Comparison of ENCODE assay signal across 13 cellular contexts in the genomic region with DNA sequence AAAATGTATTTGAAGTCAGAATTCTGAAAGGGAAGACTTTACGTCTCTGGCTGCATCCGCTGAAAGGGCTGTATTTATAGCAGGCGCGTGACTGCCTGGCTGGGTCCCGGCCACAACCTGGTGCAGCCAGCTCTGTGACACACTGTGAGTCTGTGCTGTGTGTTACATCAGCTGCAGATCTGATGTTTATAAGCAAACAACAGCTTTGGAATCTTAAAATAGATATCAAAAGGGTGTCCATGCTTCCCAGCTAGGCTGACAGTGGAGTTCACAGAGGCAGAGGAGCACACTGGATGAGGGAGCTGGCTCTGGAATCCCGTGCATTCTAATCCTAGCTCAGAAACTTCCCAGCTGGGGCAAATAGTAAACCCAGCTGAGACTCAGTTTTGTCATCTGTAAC.
DNase-seq lines count a peak whose midpoint lies in the region; ATAC-seq and TF ChIP-seq lines count a peak whose summit lies in the region.
"Had no signal": no experiment of that assay in that cellular context is flagged by ENCODE, and none has a peak within 500 bp of the region (broad histone marks: within the 10 kb centered on the region; RNA-seq: fewer than 3 reads in every experiment).

No MANE protein-coding gene starts in this region.

- no peaks in the 10 kb centered on the region for H3K27me3 ChIP-seq in testis
- H3K27me3 ChIP-seq in CD8-positive, alpha-beta T cell (ENCODE audit: insufficient read depth, low read length), result no peaks in the 10 kb centered on the region

- CTCF ChIA-PET in CD8-positive, alpha-beta T cell (lab: Charles Lee), result no interaction called here
- CTCF ChIA-PET in T-cell (lab: Charles Lee), result no interaction called here

- peak; percentile 53 for DNase-seq in DMS 273 (lab: John Stamatoyannopoulos, UW; ENCODE audit: unreplicated experiment)
- DNase-seq in DMS 273 treated with DMSO at 0.1 percent for 48 hours (lab: John Stamatoyannopoulos, UW), result no peak
- DNase-seq in cerebellar cortex (ENCODE audit: low spot score), result peak; percentile 41
- peak; percentile 57 for DNase-seq in left kidney (ENCODE audit: low read depth, low spot score)
- DNase-seq in testis, result peak; percentile 69
- no peak for DNase-seq in CD8-positive, alpha-beta T cell
- no peak for DNase-seq in T-cell
- no peak for DNase-seq in NCI-H128 (lab: John Stamatoyannopoulos, UW; ENCODE audit: unreplicated experiment)
- DNase-seq: activated CD4-positive, alpha-beta T cell treated with anti-CD3 and anti-CD28 coated beads, Interleukin-2, amount 50 U/mL, for 1 hour; PC-3; retina; stimulated activated naive CD4-positive, alpha-beta T cell treated with Interleukin-2 at 50 U/mL for 16 hours had no signal

- no peaks in the 10 kb centered on the region for H3K4me1 Mint-ChIP-seq in CD8-positive, alpha-beta T cell (ENCODE audit: low read depth)
- no peaks in the 10 kb centered on the region for H3K4me1 Mint-ChIP-seq in T-cell

- no peaks in the 10 kb centered on the region for H3K36me3 Mint-ChIP-seq in CD8-positive, alpha-beta T cell
- no peaks in the 10 kb centered on the region for H3K36me3 Mint-ChIP-seq in T-cell

- no peaks in the 10 kb centered on the region for H3K27me3 Mint-ChIP-seq in CD8-positive, alpha-beta T cell (ENCODE audit: low read depth)
- no peaks in the 10 kb centered on the region for H3K27me3 Mint-ChIP-seq in T-cell

- intact Hi-C loops in testis (cut with DNase I; ENCODE audit: low total_unique reads), result no loop called here
- intact Hi-C loops in CD8-positive, alpha-beta T cell (cut with DNase I, micrococcal nuclease), result no loop called here

- H3K4me1 ChIP-seq in testis, result peaks cover 4% of the 10 kb centered on the region
- no peaks in the 10 kb centered on the region for H3K4me1 ChIP-seq in CD8-positive, alpha-beta T cell (ENCODE audit: insufficient read depth, low read length)

- no peak overlapping the region for H3K4me3 Mint-ChIP-seq in CD8-positive, alpha-beta T cell
- no peak overlapping the region for H3K4me3 Mint-ChIP-seq in T-cell

- 36 to 39% methylated on average over 6 of the region's 6 CpGs for WGBS in testis, 2 donors

- no peak overlapping the region for H3K27ac Mint-ChIP-seq in CD8-positive, alpha-beta T cell
- no peak overlapping the region for H3K27ac Mint-ChIP-seq in T-cell

- TF ChIP-seq CTCF in testis (IDR thresholded peaks at IDR 0.05), result no peak
- no peak for TF ChIP-seq CTCF in CD8-positive, alpha-beta T cell (IDR thresholded peaks at IDR 0.05)

- no peaks in the 10 kb centered on the region for H3K36me3 ChIP-seq in testis (ENCODE audit: low read depth, missing control alignments)
- H3K36me3 ChIP-seq in CD8-positive, alpha-beta T cell (ENCODE audit: insufficient read depth, low read length), result no peaks in the 10 kb centered on the region

- no peaks in the 10 kb centered on the region for H3K9me3 Mint-ChIP-seq in CD8-positive, alpha-beta T cell
- peaks cover 0 to 9% (median 0%) of the 10 kb centered on the region in 3 donors for H3K9me3 Mint-ChIP-seq in T-cell

- no peaks in the 10 kb centered on the region for H3K9me3 ChIP-seq in testis
- no peaks in the 10 kb centered on the region for H3K9me3 ChIP-seq in CD8-positive, alpha-beta T cell (ENCODE audit: low read length)

- POLR2A ChIA-PET in CD8-positive, alpha-beta T cell (lab: Charles Lee), result no interaction called here
- POLR2A ChIA-PET in T-cell (lab: Charles Lee), result no interaction called here

- ATAC-seq in CD8-positive, alpha-beta T cell, result no peak
- ATAC-seq in T-cell (replicated peaks in 1 of 4), result no peak
- ATAC-seq: PC-3 had no signal

- H3K4me3 ChIP-seq in testis, result no peak overlapping the region
- H3K4me3 ChIP-seq in CD8-positive, alpha-beta T cell (ENCODE audit: low read depth, low read length), result no peak overlapping the region

- H3K27ac ChIP-seq in testis, result no peak overlapping the region
- no peak overlapping the region for H3K27ac ChIP-seq in CD8-positive, alpha-beta T cell (ENCODE audit: low read depth, low read length)
- H3K27ac ChIP-seq: 22Rv1 had no signal

- TF ChIP-seq POLR2A in testis (IDR thresholded peaks at IDR 0.05), result no peak

Comparison
In these comparisons a context has a peak if more than half of its experiments do, and no peak if none do; other contexts are left out.
1. DNase-seq: peak in DMS 273 (single experiment), cerebellar cortex (single experiment), left kidney (single experiment) and testis (single experiment); none in DMS 273 treated with DMSO at 0.1 percent for 48 hours (single experiment), CD8-positive, alpha-beta T cell (0 of 7), T-cell (0 of 34) and NCI-H128 (single experiment).